16 cellular contexts compared by ENCODE assay signal in genomic region chr7:106891545-106892410, GRCh38. TPM values are rescaled to one million over a fixed set of nuclear protein-coding genes. Genes with fewer than 3 reads are reported as not detected.
DNase-seq lines count a peak whose midpoint lies in the region; ATAC-seq and TF ChIP-seq lines count a peak whose summit lies in the region.
"Had no signal": no experiment of that assay in that cellular context is flagged by ENCODE, and none has a peak within 500 bp of the region (broad histone marks: within the 10 kb centered on the region; RNA-seq: fewer than 3 reads in every experiment).

No MANE protein-coding gene starts in this region.

- H3K27me3 ChIP-seq in HCT116 (ENCODE audit: insufficient read depth, low read length), result no peaks in the 10 kb centered on the region
- H3K27me3 ChIP-seq: pancreas had no signal

- H3K4me3 ChIP-seq in HCT116 (replicated peaks in 1 of 2; ENCODE audit: low read depth in 1 of 2, low read length in 2 of 2), result no peak overlapping the region
- H3K4me3 ChIP-seq: pancreas, thoracic aorta had no signal

- peak in 2 of 3 experiments; percentile 14 to 33; a peak in 2 of 6 replicates for TF ChIP-seq CTCF in HCT116 (IDR thresholded peaks at IDR 0.05 in 2 of 3, conservative IDR thresholded peaks at IDR 0.05 in 1 of 3; ENCODE audit: borderline replicate concordance in 1 of 3, insufficient read depth in 1 of 3, low read depth in 2 of 3, low read length in 2 of 3)

- POLR2A ChIA-PET in HCT116 (lab: Charles Lee), result no interaction called here

- no TSS peak for BruUV-seq in HCT116 (replicated peaks; lab: Mats Ljungman, UMichigan)

- ATAC-seq in HCT116, result peak; percentile 77
- no peak for ATAC-seq in GM21529 (IDR thresholded peaks at IDR 0.05; ENCODE audit: unreplicated experiment)
- ATAC-seq: esophagus mucosa, pancreas had no signal

- H3K4me1 ChIP-seq in HCT116 (ENCODE audit: control insufficient read depth in 1 of 2, insufficient read depth in 2 of 2, low read length in 2 of 2), result no peaks in the 10 kb centered on the region
- H3K4me1 ChIP-seq: pancreas had no signal

- H3K4me2 ChIP-seq in HCT116 (ENCODE audit: low read length), result no peak overlapping the region

- no peaks in the 10 kb centered on the region for H3K9me2 ChIP-seq in HCT116 (ENCODE audit: insufficient read depth)

- H3K79me2 ChIP-seq in HCT116 (ENCODE audit: insufficient read depth, low read length), result no peaks in the 10 kb centered on the region

- H3K9ac ChIP-seq in HCT116 (ENCODE audit: low read length), result no peak overlapping the region

- DNase-seq in DMS153 (lab: John Stamatoyannopoulos, UW) (peak; percentile 53), HCT116 (ENCODE audit: low read depth, low spot score) (no peak), SK-MEL-5 (ENCODE audit: low read depth, low spot score) (peak; percentile 73), iPS-NIHi11 (ENCODE audit: low spot score) (peak; percentile 34), SIG-M5 treated with dmso at 0.1 percent for 504 hours (lab: John Stamatoyannopoulos, UW; ENCODE audit: unreplicated experiment) (no peak), HUDEP-2 (lab: John Stamatoyannopoulos, UW; ENCODE audit: unreplicated experiment in 76 of 76) (no peak)
- no peak for DNase-seq in stimulated activated naive CD4-positive, alpha-beta T cell (lab: John Stamatoyannopoulos, UW)
- DNase-seq: activated CD4-positive, alpha-beta memory T cell treated with anti-CD3 and anti-CD28 coated beads for 36 hours; activated naive CD8-positive, alpha-beta T cell treated with anti-CD3 and anti-CD28 coated beads, Interleukin-2, amount 10 ng/mL, durations not matched to agents 7 days and 5 days; NCI-H1694; pancreas; SHP77 treated with DMSO at 0.1 percent for 48 hours; stimulated activated CD4-positive, alpha-beta T cell treated with anti-CD3 and anti-CD28 coated beads, Interleukin-4, amount 100 ng/mL, for 24 hours had no signal

- no peaks in the 10 kb centered on the region for H4K20me1 ChIP-seq in HCT116 (ENCODE audit: insufficient read depth)

- in situ Hi-C loops in SK-MEL-5 (cut with HindIII; ENCODE audit: low pct_unique_long_range_greater_than_20kb, low sequenced_read_pairs), result no loop called here

- no peaks in the 10 kb centered on the region for H3K9me3 ChIP-seq in HCT116 (ENCODE audit: control insufficient read depth in 1 of 2, insufficient read depth in 1 of 2, low read depth in 1 of 2, low read length in 2 of 2)
- H3K9me3 ChIP-seq: pancreas, thoracic aorta had no signal

- intact Hi-C loops in HCT116 (cut with micrococcal nuclease), result no loop called here

- H2AFZ ChIP-seq in HCT116 (ENCODE audit: low read depth, low read length, poor library complexity, severe bottlenecking), result no peak overlapping the region

- CTCF ChIA-PET in HCT116 (lab: Charles Lee), result interaction anchor here (1.1 kb wide), 1 partner anchor 9 kb away, joined by 5 read pairs; no protein-coding TSS in a partner anchor

- TF ChIP-seq POLR2A in HCT116 (IDR thresholded peaks at IDR 0.05; ENCODE audit: borderline replicate concordance, extremely low read depth, insufficient read depth, insufficient read length), result no peak

- no peaks in the 10 kb centered on the region for H3K36me3 ChIP-seq in HCT116 (ENCODE audit: control insufficient read depth in 1 of 2, insufficient read depth in 2 of 2, low read length in 2 of 2)
- H3K36me3 ChIP-seq: pancreas, thoracic aorta had no signal

- H3K27ac ChIP-seq in HCT116 (ENCODE audit: low read depth, low read length), result no peak overlapping the region
- H3K27ac ChIP-seq: pancreas, thoracic aorta had no signal

- RAD21 ChIA-PET in HCT116 (lab: Charles Lee; ENCODE audit: low non-redundant PET in 1 of 2, low total read pairs in 2 of 2, uncharacterized antibody in 2 of 2, unreplicated experiment in 2 of 2), result no interaction called here

- TF ChIP-seq RAD21 in HCT116 (IDR thresholded peaks at IDR 0.05; ENCODE audit: low read depth), result no peak

TF ChIP-seq in HCT116, 20 proteins besides CTCF, POLR2A, EP300 and RAD21:
- TF ChIP-seq CEBPB (IDR thresholded peaks at IDR 0.05; ENCODE audit: low read depth) (no peak), MAX (IDR thresholded peaks at IDR 0.05) (no peak), ATF3 (IDR thresholded peaks at IDR 0.05) (no peak), EZH2 (IDR thresholded peaks at IDR 0.05) (no peak), ZBTB33 (IDR thresholded peaks at IDR 0.05; ENCODE audit: extremely low read depth, insufficient replicate concordance, low read length) (no peak), SIN3A (IDR thresholded peaks at IDR 0.05; ENCODE audit: low read depth) (no peak)

RNA-seq across cellular contexts. Expression of gene PIK3CG, which starts 26.7 kb away (rescaled TPM):
- total RNA-seq in HCT116 (2021; ENCODE audit: unreplicated experiment), result 0.05 TPM
- polyA plus RNA-seq in HCT116 (2012), result not detected in 2 replicates
- total RNA-seq in SK-MEL-5 (2014; rRNA removed; shearing (Covaris generic)), result 0.03 and 0.05 TPM in 2 replicates
- not detected in 2 replicates for polyA plus RNA-seq in SK-MEL-5 (2015; cell fraction: cytosol; rRNA removed)
- not detected in 2 replicates for polyA plus RNA-seq in SK-MEL-5 (2015; cell fraction: nucleus; rRNA removed)

Comparison
In these comparisons a context has a peak if more than half of its experiments do, and no peak if none do; other contexts are left out.
1. DNase-seq: peak in DMS153 (single experiment), SK-MEL-5 (single experiment) and iPS-NIHi11 (single experiment); none in HCT116 (single experiment), stimulated activated naive CD4-positive, alpha-beta T cell (0 of 6), SIG-M5 treated with dmso at 0.1 percent for 504 hours (single experiment) and HUDEP-2 (0 of 76).